ENCODE assay signal across 9 cellular contexts in the genomic region with DNA sequence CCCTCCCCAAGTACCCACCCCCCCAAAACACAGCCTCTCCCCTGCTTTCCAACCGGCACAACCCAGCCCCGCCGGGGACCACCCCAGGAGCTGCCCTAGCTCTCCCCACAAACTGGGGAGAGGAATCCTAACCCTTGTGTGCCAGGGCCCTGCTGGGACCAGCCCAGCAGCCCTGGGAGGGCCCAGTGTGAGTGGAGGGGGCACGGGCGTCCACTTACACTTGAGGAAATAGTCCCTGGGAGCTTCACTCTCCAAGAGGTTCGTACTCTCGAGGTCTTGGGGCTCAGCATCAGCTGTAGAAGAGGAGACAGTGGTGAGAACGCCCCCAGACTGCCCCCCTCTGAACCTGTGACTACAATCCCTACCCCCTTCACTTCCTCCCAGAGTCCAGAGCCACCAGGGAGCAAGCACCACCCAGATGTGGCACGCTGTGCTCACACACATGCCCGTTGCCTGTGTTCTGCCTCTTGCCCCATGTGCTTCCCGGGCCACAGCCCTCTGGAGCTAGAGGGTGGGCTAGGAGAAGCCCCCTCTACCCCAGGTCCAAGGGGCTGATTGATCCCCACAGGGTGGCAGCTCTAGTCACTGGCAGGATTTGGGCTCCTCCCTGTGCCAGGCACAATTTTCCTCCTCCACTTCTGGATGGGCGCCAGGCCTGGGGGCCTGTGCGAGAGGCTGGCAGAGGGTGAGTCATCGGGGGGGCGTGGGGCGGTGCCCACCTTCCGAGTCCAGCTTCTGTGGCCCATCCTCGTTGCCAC. TPM values are rescaled to one million over a fixed set of nuclear protein-coding genes. Genes with fewer than 3 reads are reported as not detected.
DNase-seq lines count a peak whose midpoint lies in the region; ATAC-seq and TF ChIP-seq lines count a peak whose summit lies in the region.
"Had no signal": no experiment of that assay in that cellular context is flagged by ENCODE, and none has a peak within 500 bp of the region (broad histone marks: within the 10 kb centered on the region; RNA-seq: fewer than 3 reads in every experiment).

No MANE protein-coding gene starts in this region.

- H3K36me3 Mint-ChIP-seq in stimulated activated memory B cell treated with anti-CD40 and anti-IgM and Interleukin-4, amounts not matched to agents 10 μg/mL and 1 μg/mL and 100 μg/mL, for 72 hours, result no peaks in the 10 kb centered on the region

- H3K4me1 ChIP-seq in esophagus muscularis mucosa, result peaks cover 70 to 80% (median 74%) of the 10 kb centered on the region in 4 donors

- H3K27ac ChIP-seq in esophagus muscularis mucosa (replicated peaks in 1 of 4), result peak overlapping the region; percentile 97 to 99 (median 98)
- H3K27ac ChIP-seq: brain microvascular endothelial cell had no signal

- no peak for ATAC-seq in stimulated activated memory B cell treated with anti-CD40 and anti-IgM and Interleukin-4, amounts not matched to agents 10 μg/mL and 1 μg/mL and 100 μg/mL, for 72 hours
- ATAC-seq in GM21529 (IDR thresholded peaks at IDR 0.05; ENCODE audit: unreplicated experiment), result no peak

- H3K9me3 Mint-ChIP-seq in stimulated activated memory B cell treated with anti-CD40 and anti-IgM and Interleukin-4, amounts not matched to agents 10 μg/mL and 1 μg/mL and 100 μg/mL, for 72 hours, result no peaks in the 10 kb centered on the region

- no peaks in the 10 kb centered on the region for H3K9me3 ChIP-seq in esophagus muscularis mucosa

- H3K4me3 Mint-ChIP-seq in stimulated activated memory B cell treated with anti-CD40 and anti-IgM and Interleukin-4, amounts not matched to agents 10 μg/mL and 1 μg/mL and 100 μg/mL, for 72 hours, result peak overlapping the region; percentile 74

- peak overlapping the region; percentile 71 for H3K27ac Mint-ChIP-seq in stimulated activated memory B cell treated with anti-CD40 and anti-IgM and Interleukin-4, amounts not matched to agents 10 μg/mL and 1 μg/mL and 100 μg/mL, for 72 hours

- no peak for TF ChIP-seq POLR2A in esophagus muscularis mucosa (IDR thresholded peaks at IDR 0.05; ENCODE audit: low read depth)

- no peak for TF ChIP-seq EP300 in esophagus muscularis mucosa (IDR thresholded peaks at IDR 0.05)

- TF ChIP-seq CTCF in esophagus muscularis mucosa (IDR thresholded peaks at IDR 0.05) (no peak), foreskin fibroblast (IDR thresholded peaks at IDR 0.05; ENCODE audit: low read depth, low read length) (no peak)

- H3K27me3 ChIP-seq in esophagus muscularis mucosa, result no peaks in the 10 kb centered on the region
- H3K27me3 ChIP-seq: brain microvascular endothelial cell had no signal

- H3K4me3 ChIP-seq in esophagus muscularis mucosa (peak overlapping the region; percentile 80 to 95 (median 86)), foreskin fibroblast (ENCODE audit: low read depth in 1 of 2, low read length in 2 of 2) (no peak overlapping the region)

- WGBS in esophagus muscularis mucosa, result 49% methylated on average over 14 of the region's 18 CpGs

- H3K4me1 Mint-ChIP-seq in stimulated activated memory B cell treated with anti-CD40 and anti-IgM and Interleukin-4, amounts not matched to agents 10 μg/mL and 1 μg/mL and 100 μg/mL, for 72 hours, result peaks cover 34% of the 10 kb centered on the region

- H3K27me3 Mint-ChIP-seq in stimulated activated memory B cell treated with anti-CD40 and anti-IgM and Interleukin-4, amounts not matched to agents 10 μg/mL and 1 μg/mL and 100 μg/mL, for 72 hours, result no peaks in the 10 kb centered on the region

- intact Hi-C loops in esophagus muscularis mucosa (cut with DNase I), result loop anchor here (5.0 kb wide), 1 partner anchor 98 kb away; a partner anchor contains a TSS

- peaks cover 10 to 28% (median 23%) of the 10 kb centered on the region in 4 donors for H3K36me3 ChIP-seq in esophagus muscularis mucosa
- H3K36me3 ChIP-seq: brain microvascular endothelial cell had no signal

- DNase-seq in HT-29 (ENCODE audit: low spot score) (peak; percentile 71), RPMI8226 (peak; percentile 31), esophagus muscularis mucosa (ENCODE audit: extremely low spot score) (no peak), RKO (ENCODE audit: low spot score) (no peak), foreskin fibroblast (no peak), NCI-H2171 (lab: John Stamatoyannopoulos, UW) (no peak)
- DNase-seq: brain microvascular endothelial cell had no signal

RNA-seq across cellular contexts. Expression of a gene that starts 3.0 kb away (rescaled TPM):
- 65.7 and 69.5 TPM in 2 replicates for total RNA-seq in HT-29 (2014; rRNA removed; shearing (Covaris generic))
- 100 to 1,000 TPM in 1 of 4 donors, 10 to 100 TPM in 3; 67.8 to 147 (median 81.9) TPM for total RNA-seq in esophagus muscularis mucosa

RNA-seq across cellular contexts. Expression of a gene that starts 20.2 kb away (rescaled TPM):
- total RNA-seq in HT-29 (2014; rRNA removed; shearing (Covaris generic)), result 26.8 and 30.9 TPM in 2 replicates
- 10 to 100 TPM; 48.2 to 95.8 (median 85.2) TPM for total RNA-seq in esophagus muscularis mucosa

RNA-seq across cellular contexts. Expression of a gene that starts 21.4 kb away (rescaled TPM):
- total RNA-seq in HT-29 (2014; rRNA removed; shearing (Covaris generic)), result 20.2 and 29.2 TPM in 2 replicates
- total RNA-seq in esophagus muscularis mucosa, result 10 to 100 TPM; 13.3 to 36.4 (median 27.4) TPM

RNA-seq across cellular contexts. Expression of a gene that starts 29.3 kb away (rescaled TPM):
- total RNA-seq in HT-29 (2014; rRNA removed; shearing (Covaris generic)), result 85.7 and 92.3 TPM in 2 replicates
- 10 to 100 TPM; 32.5 to 61.7 (median 44.1) TPM for total RNA-seq in esophagus muscularis mucosa

RNA-seq across cellular contexts. Expression of a gene that starts 31.2 kb away (rescaled TPM):
- 37.5 and 43.5 TPM in 2 replicates for total RNA-seq in HT-29 (2014; rRNA removed; shearing (Covaris generic))
- 1 to 10 TPM; 5.9 to 10.0 (median 9.0) TPM for total RNA-seq in esophagus muscularis mucosa

Comparison
In these comparisons a context has a peak if more than half of its experiments do, and no peak if none do; other contexts are left out.
1. DNase-seq: peak in HT-29 (single experiment) and RPMI8226 (single experiment); none in esophagus muscularis mucosa (single experiment), RKO (single experiment), foreskin fibroblast (0 of 2) and NCI-H2171 (single experiment).
2. H3K4me3 ChIP-seq: peak in esophagus muscularis mucosa (4 of 4); none in foreskin fibroblast (0 of 2).